Comparison of ENCODE assay signal across 1 cellular context in genomic region chr19:4633140-4633967, GRCh38.
TF ChIP-seq lines count a peak whose summit lies in the region.

No MANE protein-coding gene starts in this region.

TF ChIP-seq in HepG2, 621 proteins besides CTCF, POLR2A, EP300 and RAD21 (continued from another document and continues in another):
- TF ChIP-seq HNF4A (CRISPR knock-in tag; IDR thresholded peaks at IDR 0.05) (no peak), GRHL1 (CRISPR knock-in tag; conservative IDR thresholded peaks at IDR 0.05) (no peak), ZFAT (CRISPR knock-in tag; conservative IDR thresholded peaks at IDR 0.05) (no peak), ZMAT3 (CRISPR knock-in tag; conservative IDR thresholded peaks at IDR 0.05) (no peak), AFF4 (CRISPR knock-in tag; IDR thresholded peaks at IDR 0.05) (0 out of 2 replicates have a peak, but pooled peaks have one; percentile 43), ZNF589 (CRISPR knock-in tag; conservative IDR thresholded peaks at IDR 0.05) (no peak), ZNF75D (CRISPR knock-in tag; IDR thresholded peaks at IDR 0.05; ENCODE audit: borderline replicate concordance) (no peak), NKX3-1 (CRISPR knock-in tag; IDR thresholded peaks at IDR 0.05) (no peak), NFYB (CRISPR knock-in tag; IDR thresholded peaks at IDR 0.05) (no peak), HOXA9 (CRISPR knock-in tag; IDR thresholded peaks at IDR 0.05; ENCODE audit: borderline replicate concordance) (no peak), ZNF570 (CRISPR knock-in tag; IDR thresholded peaks at IDR 0.05; ENCODE audit: borderline replicate concordance) (no peak), GPN1 (CRISPR knock-in tag; IDR thresholded peaks at IDR 0.05; ENCODE audit: borderline replicate concordance) (no peak), PBX3 (CRISPR knock-in tag; IDR thresholded peaks at IDR 0.05; ENCODE audit: borderline replicate concordance) (no peak), ZNF124 (CRISPR knock-in tag; IDR thresholded peaks at IDR 0.05) (0 out of 2 replicates have a peak, but pooled peaks have one; percentile 32), FOXM1 (CRISPR knock-in tag; IDR thresholded peaks at IDR 0.05) (no peak), AGO2 (optimal IDR thresholded peaks at IDR 0.05; ENCODE audit: low read depth, low read length) (no peak), RCOR2 (CRISPR knock-in tag; IDR thresholded peaks at IDR 0.05) (peak; percentile 80; the same call in 1 of the 2 replicates), HNRNPLL (IDR thresholded peaks at IDR 0.05; ENCODE audit: low read depth, low read length, poor library complexity, severe bottlenecking) (no peak), SAFB2 (CRISPR knock-in tag; IDR thresholded peaks at IDR 0.05; ENCODE audit: borderline replicate concordance, low read depth) (no peak), GZF1 (CRISPR knock-in tag; IDR thresholded peaks at IDR 0.05) (no peak), POGZ (CRISPR knock-in tag; IDR thresholded peaks at IDR 0.05) (no peak), HOMEZ (CRISPR knock-in tag; IDR thresholded peaks at IDR 0.05; ENCODE audit: low read depth) (no peak), HMGXB3 (CRISPR knock-in tag; IDR thresholded peaks at IDR 0.05; ENCODE audit: borderline replicate concordance) (no peak), MEIS1 (CRISPR knock-in tag; IDR thresholded peaks at IDR 0.05; ENCODE audit: borderline replicate concordance) (no peak), ZNF879 (CRISPR knock-in tag; IDR thresholded peaks at IDR 0.05) (no peak), NFE2L1 (CRISPR knock-in tag; IDR thresholded peaks at IDR 0.05; ENCODE audit: borderline replicate concordance) (no peak; the same call in 1 of the 2 replicates), RFX3 (CRISPR knock-in tag; IDR thresholded peaks at IDR 0.05) (no peak), RXRB (CRISPR knock-in tag; IDR thresholded peaks at IDR 0.05; ENCODE audit: borderline replicate concordance) (0 out of 2 replicates have a peak, but pooled peaks have one; percentile 15), EEA1 (CRISPR knock-in tag; IDR thresholded peaks at IDR 0.05; ENCODE audit: borderline replicate concordance) (no peak), HNRNPK (IDR thresholded peaks at IDR 0.05; ENCODE audit: low read depth, low read length, poor library complexity, severe bottlenecking) (no peak), HDAC1 (CRISPR knock-in tag; IDR thresholded peaks at IDR 0.05) (0 out of 2 replicates have a peak, but pooled peaks have one; percentile 31), SMC3 (IDR thresholded peaks at IDR 0.05; ENCODE audit: low read length) (peak; percentile 84), SMAD1 (CRISPR knock-in tag; IDR thresholded peaks at IDR 0.05; ENCODE audit: borderline replicate concordance, low read depth) (no peak), ADNP (CRISPR knock-in tag; IDR thresholded peaks at IDR 0.05) (peak; percentile 99)
- TF ChIP-seq, protein P1, sequence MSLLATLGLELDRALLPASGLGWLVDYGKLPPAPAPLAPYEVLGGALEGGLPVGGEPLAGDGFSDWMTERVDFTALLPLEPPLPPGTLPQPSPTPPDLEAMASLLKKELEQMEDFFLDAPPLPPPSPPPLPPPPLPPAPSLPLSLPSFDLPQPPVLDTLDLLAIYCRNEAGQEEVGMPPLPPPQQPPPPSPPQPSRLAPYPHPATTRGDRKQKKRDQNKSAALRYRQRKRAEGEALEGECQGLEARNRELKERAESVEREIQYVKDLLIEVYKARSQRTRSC (CRISPR knock-in tag; IDR thresholded peaks at IDR 0.05; ENCODE audit: low read depth), result no peak
- TF ChIP-seq, protein P2, sequence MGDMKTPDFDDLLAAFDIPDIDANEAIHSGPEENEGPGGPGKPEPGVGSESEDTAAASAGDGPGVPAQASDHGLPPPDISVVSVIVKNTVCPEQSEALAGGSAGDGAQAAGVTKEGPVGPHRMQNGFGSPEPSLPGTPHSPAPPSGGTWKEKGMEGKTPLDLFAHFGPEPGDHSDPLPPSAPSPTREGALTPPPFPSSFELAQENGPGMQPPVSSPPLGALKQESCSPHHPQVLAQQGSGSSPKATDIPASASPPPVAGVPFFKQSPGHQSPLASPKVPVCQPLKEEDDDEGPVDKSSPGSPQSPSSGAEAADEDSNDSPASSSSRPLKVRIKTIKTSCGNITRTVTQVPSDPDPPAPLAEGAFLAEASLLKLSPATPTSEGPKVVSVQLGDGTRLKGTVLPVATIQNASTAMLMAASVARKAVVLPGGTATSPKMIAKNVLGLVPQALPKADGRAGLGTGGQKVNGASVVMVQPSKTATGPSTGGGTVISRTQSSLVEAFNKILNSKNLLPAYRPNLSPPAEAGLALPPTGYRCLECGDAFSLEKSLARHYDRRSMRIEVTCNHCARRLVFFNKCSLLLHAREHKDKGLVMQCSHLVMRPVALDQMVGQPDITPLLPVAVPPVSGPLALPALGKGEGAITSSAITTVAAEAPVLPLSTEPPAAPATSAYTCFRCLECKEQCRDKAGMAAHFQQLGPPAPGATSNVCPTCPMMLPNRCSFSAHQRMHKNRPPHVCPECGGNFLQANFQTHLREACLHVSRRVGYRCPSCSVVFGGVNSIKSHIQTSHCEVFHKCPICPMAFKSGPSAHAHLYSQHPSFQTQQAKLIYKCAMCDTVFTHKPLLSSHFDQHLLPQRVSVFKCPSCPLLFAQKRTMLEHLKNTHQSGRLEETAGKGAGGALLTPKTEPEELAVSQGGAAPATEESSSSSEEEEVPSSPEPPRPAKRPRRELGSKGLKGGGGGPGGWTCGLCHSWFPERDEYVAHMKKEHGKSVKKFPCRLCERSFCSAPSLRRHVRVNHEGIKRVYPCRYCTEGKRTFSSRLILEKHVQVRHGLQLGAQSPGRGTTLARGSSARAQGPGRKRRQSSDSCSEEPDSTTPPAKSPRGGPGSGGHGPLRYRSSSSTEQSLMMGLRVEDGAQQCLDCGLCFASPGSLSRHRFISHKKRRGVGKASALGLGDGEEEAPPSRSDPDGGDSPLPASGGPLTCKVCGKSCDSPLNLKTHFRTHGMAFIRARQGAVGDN (CRISPR knock-in tag; IDR thresholded peaks at IDR 0.05), result peak; percentile 53
- TF ChIP-seq, protein P3, sequence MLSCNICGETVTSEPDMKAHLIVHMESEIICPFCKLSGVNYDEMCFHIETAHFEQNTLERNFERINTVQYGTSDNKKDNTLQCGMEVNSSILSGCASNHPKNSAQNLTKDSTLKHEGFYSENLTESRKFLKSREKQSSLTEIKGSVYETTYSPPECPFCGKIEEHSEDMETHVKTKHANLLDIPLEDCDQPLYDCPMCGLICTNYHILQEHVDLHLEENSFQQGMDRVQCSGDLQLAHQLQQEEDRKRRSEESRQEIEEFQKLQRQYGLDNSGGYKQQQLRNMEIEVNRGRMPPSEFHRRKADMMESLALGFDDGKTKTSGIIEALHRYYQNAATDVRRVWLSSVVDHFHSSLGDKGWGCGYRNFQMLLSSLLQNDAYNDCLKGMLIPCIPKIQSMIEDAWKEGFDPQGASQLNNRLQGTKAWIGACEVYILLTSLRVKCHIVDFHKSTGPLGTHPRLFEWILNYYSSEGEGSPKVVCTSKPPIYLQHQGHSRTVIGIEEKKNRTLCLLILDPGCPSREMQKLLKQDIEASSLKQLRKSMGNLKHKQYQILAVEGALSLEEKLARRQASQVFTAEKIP (CRISPR knock-in tag; IDR thresholded peaks at IDR 0.05; ENCODE audit: borderline replicate concordance), result no peak
- TF ChIP-seq, protein P4, sequence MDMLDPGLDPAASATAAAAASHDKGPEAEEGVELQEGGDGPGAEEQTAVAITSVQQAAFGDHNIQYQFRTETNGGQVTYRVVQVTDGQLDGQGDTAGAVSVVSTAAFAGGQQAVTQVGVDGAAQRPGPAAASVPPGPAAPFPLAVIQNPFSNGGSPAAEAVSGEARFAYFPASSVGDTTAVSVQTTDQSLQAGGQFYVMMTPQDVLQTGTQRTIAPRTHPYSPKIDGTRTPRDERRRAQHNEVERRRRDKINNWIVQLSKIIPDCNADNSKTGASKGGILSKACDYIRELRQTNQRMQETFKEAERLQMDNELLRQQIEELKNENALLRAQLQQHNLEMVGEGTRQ (IDR thresholded peaks at IDR 0.05; ENCODE audit: low read depth, low read length), result no peak
- TF ChIP-seq, protein P4 (CRISPR knock-in tag; IDR thresholded peaks at IDR 0.05; ENCODE audit: borderline replicate concordance), result no peak
